15 cellular contexts compared by ENCODE assay signal in genomic region chr16:20734782-20735181, GRCh38. TPM values are rescaled to one million over a fixed set of nuclear protein-coding genes. Genes with fewer than 3 reads are reported as not detected.
DNase-seq lines count a peak whose midpoint lies in the region; ATAC-seq, FAIRE-seq and TF ChIP-seq lines count a peak whose summit lies in the region.
"Had no signal": no experiment of that assay in that cellular context is flagged by ENCODE, and none has a peak within 500 bp of the region (broad histone marks: within the 10 kb centered on the region; RNA-seq: fewer than 3 reads in every experiment).

No MANE protein-coding gene starts in this region.

- no peak for FAIRE-seq in HepG2 (lab: Jason Lieb, UNC)
- FAIRE-seq: H1 had no signal

- ATAC-seq in HepG2: no peak
- no peak for ATAC-seq in right lobe of liver
- ATAC-seq: CD8-positive, alpha-beta T cell had no signal

- WGBS in HepG2 (ENCODE audit: low lambda C conversion rate): 88% methylated on average over 3 of the region's 3 CpGs
- WGBS in right lobe of liver (ENCODE audit: insufficient coverage, low coverage, low lambda C conversion rate, missing lambda C conversion rate): 71% methylated on average over 3 of the region's 3 CpGs
- WGBS in SK-N-SH (ENCODE audit: low lambda C conversion rate): 81% methylated on average over 3 of the region's 3 CpGs

- H3K27ac Mint-ChIP-seq in progenitor cell of endocrine pancreas: peak overlapping the region; percentile 37
- H3K27ac Mint-ChIP-seq: B cell; CD8-positive, alpha-beta T cell; HFFc6 had no signal

- no peak overlapping the region for H3K4me2 ChIP-seq in HepG2 (ENCODE audit: low read depth, low read length)
- H3K4me2 ChIP-seq in SK-N-SH: no peak overlapping the region

- peaks cover 29 to 54% of the 10 kb centered on the region in 2 experiments for H3K36me3 ChIP-seq in HepG2 (replicated peaks in 1 of 2; ENCODE audit: control insufficient read depth in 1 of 2, insufficient read depth in 2 of 2, low read length in 2 of 2)
- peaks cover 0 to 36% (median 15%) of the 10 kb centered on the region in 4 donors for H3K36me3 ChIP-seq in right lobe of liver
- H3K36me3 ChIP-seq in SK-N-SH (replicated peaks in 1 of 2; ENCODE audit: control insufficient read depth in 1 of 2, insufficient read depth in 2 of 2, low read length in 1 of 2): peaks cover 53 to 55% of the 10 kb centered on the region in 2 experiments
- H3K36me3 ChIP-seq in left ventricle myocardium inferior: peaks cover 50% of the 10 kb centered on the region

- no peaks in the 10 kb centered on the region for H3K9me2 ChIP-seq in SK-N-SH

- H3K27ac ChIP-seq in HepG2 (ENCODE audit: extremely low read length, insufficient read depth, low read length) (no peak overlapping the region), right lobe of liver (no peak overlapping the region), epithelial cell of prostate (peak overlapping the region; percentile 76), SK-N-SH (ENCODE audit: low read depth in 2 of 2, low read length in 1 of 2) (no peak overlapping the region), left ventricle myocardium inferior (replicated peaks) (no peak overlapping the region)

- no peak for TF ChIP-seq CTCF in HepG2 (CRISPR knock-in tag; IDR thresholded peaks at IDR 0.05)
- no peak for TF ChIP-seq CTCF in right lobe of liver (IDR thresholded peaks at IDR 0.05)
- TF ChIP-seq CTCF in progenitor cell of endocrine pancreas (IDR thresholded peaks at IDR 0.05; ENCODE audit: unreplicated experiment): no peak
- no peak for TF ChIP-seq CTCF in SK-N-SH (IDR thresholded peaks at IDR 0.05)
- TF ChIP-seq CTCF in left ventricle myocardium inferior (IDR thresholded peaks at IDR 0.05; ENCODE audit: borderline replicate concordance): no peak

- POLR2A ChIA-PET in HepG2 (lab: Yijun Ruan, JAX): no interaction called here
- POLR2A ChIA-PET in SK-N-SH (lab: Yijun Ruan, JAX): no interaction called here

- H3K4me1 Mint-ChIP-seq in progenitor cell of endocrine pancreas (ENCODE audit: low read depth): peaks cover 10% of the 10 kb centered on the region

- in situ Hi-C loops in HepG2 (cut with HindIII; ENCODE audit: extremely low pct_ligation_motif_present, low pct_unique_long_range_greater_than_20kb): no loop called here

- H3K79me2 ChIP-seq in HepG2 (ENCODE audit: insufficient read depth, low read length): peaks cover 14% of the 10 kb centered on the region
- H3K79me2 ChIP-seq in SK-N-SH (ENCODE audit: insufficient read depth): peaks cover 30% of the 10 kb centered on the region

- TF ChIP-seq RAD21 in HepG2 (CRISPR knock-in tag; IDR thresholded peaks at IDR 0.05) (no peak), SK-N-SH (IDR thresholded peaks at IDR 0.05; ENCODE audit: low read length) (no peak)

- BruUV-seq in HepG2 (replicated peaks; lab: Mats Ljungman, UMichigan): no TSS peak

- no peak overlapping the region for H3K9ac ChIP-seq in HepG2 (ENCODE audit: insufficient read depth, low read depth, low read length)
- H3K9ac ChIP-seq in SK-N-SH: no peak overlapping the region

- CTCF ChIA-PET in HepG2 (lab: Yijun Ruan, JAX; ENCODE audit: low intra/inter-chr PET ratio, low total read pairs): no interaction called here
- CTCF ChIA-PET in SK-N-SH (lab: Yijun Ruan, JAX): no interaction called here

- peaks cover 23% of the 10 kb centered on the region for H3K36me3 Mint-ChIP-seq in progenitor cell of endocrine pancreas (ENCODE audit: insufficient read depth)

- TF ChIP-seq EP300 in HepG2 (IDR thresholded peaks at IDR 0.05; ENCODE audit: low read depth in 2 of 2, low read length in 2 of 2) (no peak), HepG2 (CRISPR knock-in tag; IDR thresholded peaks at IDR 0.05; ENCODE audit: borderline replicate concordance) (no peak), SK-N-SH (IDR thresholded peaks at IDR 0.05; ENCODE audit: borderline replicate concordance in 1 of 2, low read depth in 1 of 2, low read length in 1 of 2) (no peak)

- H3K9me3 ChIP-seq in HepG2 (ENCODE audit: low read length) (no peaks in the 10 kb centered on the region), right lobe of liver (no peaks in the 10 kb centered on the region), SK-N-SH (no peaks in the 10 kb centered on the region), left ventricle myocardium inferior (replicated peaks) (no peaks in the 10 kb centered on the region)

- no peaks in the 10 kb centered on the region for H3K27me3 ChIP-seq in HepG2 (ENCODE audit: control insufficient read depth in 1 of 2, insufficient read depth in 2 of 2, low read length in 2 of 2)
- no peaks in the 10 kb centered on the region for H3K27me3 ChIP-seq in right lobe of liver
- no peaks in the 10 kb centered on the region for H3K27me3 ChIP-seq in SK-N-SH (ENCODE audit: insufficient read depth)
- no peaks in the 10 kb centered on the region for H3K27me3 ChIP-seq in left ventricle myocardium inferior (ENCODE audit: low read depth)

- H3K9me3 Mint-ChIP-seq in progenitor cell of endocrine pancreas (ENCODE audit: low read depth): no peaks in the 10 kb centered on the region
- H3K9me3 Mint-ChIP-seq: CD8-positive, alpha-beta T cell; HFFc6 had no signal

- H4K20me1 ChIP-seq in HepG2 (ENCODE audit: insufficient read depth, low read length): peaks cover 5% of the 10 kb centered on the region; the same call in 1 of the 2 replicates
- H4K20me1 ChIP-seq in SK-N-SH (ENCODE audit: insufficient read depth): peaks cover 39% of the 10 kb centered on the region

- H3K27me3 Mint-ChIP-seq in progenitor cell of endocrine pancreas: no peaks in the 10 kb centered on the region
- H3K27me3 Mint-ChIP-seq: B cell had no signal

- intact Hi-C loops in HepG2 (cut with micrococcal nuclease; ENCODE audit: unreplicated experiment) (no loop called here), right lobe of liver (cut with DNase I) (no loop called here), left ventricle myocardium inferior (cut with micrococcal nuclease) (no loop called here)

- H2AFZ ChIP-seq in HepG2 (ENCODE audit: low read length) (no peak overlapping the region), SK-N-SH (ENCODE audit: low read depth) (no peak overlapping the region)

- TF ChIP-seq POLR2A in HepG2 (IDR thresholded peaks at IDR 0.05; ENCODE audit: insufficient read depth in 1 of 2, low read depth in 2 of 2, low read length in 2 of 2) (no peak), right lobe of liver (IDR thresholded peaks at IDR 0.05) (no peak)

- H3K4me3 Mint-ChIP-seq in progenitor cell of endocrine pancreas (ENCODE audit: low read depth): no peak overlapping the region
- H3K4me3 Mint-ChIP-seq: B cell; CD8-positive, alpha-beta T cell; HFFc6 had no signal

- H3K4me1 ChIP-seq in HepG2 (ENCODE audit: insufficient read depth, low read length): peaks cover 3% of the 10 kb centered on the region
- peaks cover 0 to 6% (median 0%) of the 10 kb centered on the region in 4 donors for H3K4me1 ChIP-seq in right lobe of liver
- H3K4me1 ChIP-seq in SK-N-SH (ENCODE audit: control insufficient read depth in 1 of 2, insufficient read depth in 2 of 2, low read depth in 1 of 2, low read length in 1 of 2): no peaks in the 10 kb centered on the region; a peak in 1 of 4 replicates
- H3K4me1 ChIP-seq in left ventricle myocardium inferior: peaks cover 26% of the 10 kb centered on the region

- no peak overlapping the region for H3K4me3 ChIP-seq in HepG2 (replicated peaks in 1 of 3; ENCODE audit: insufficient read depth in 1 of 3, low read depth in 2 of 3, low read length in 3 of 3)
- H3K4me3 ChIP-seq in right lobe of liver: no peak overlapping the region
- no peak overlapping the region for H3K4me3 ChIP-seq in SK-N-SH (ENCODE audit: low read depth in 2 of 2, low read length in 1 of 2)
- H3K4me3 ChIP-seq in left ventricle myocardium inferior: no peak overlapping the region

- no peaks in the 10 kb centered on the region for H3F3A ChIP-seq in SK-N-SH (replicated peaks; ENCODE audit: insufficient read depth)

- DNase-seq in HepG2 (ENCODE audit: low spot score): no peak
- DNase-seq in right lobe of liver: no peak
- DNase-seq in epithelial cell of prostate (ENCODE audit: low read depth, low spot score): no peak
- no peak for DNase-seq in progenitor cell of endocrine pancreas (ENCODE audit: low spot score, unreplicated experiment)
- DNase-seq in SK-N-SH: no peak
- DNase-seq in left ventricle myocardium inferior: no peak
- DNase-seq in iPS-NIHi11 (ENCODE audit: low spot score): no peak
- DNase-seq: CD8-positive, alpha-beta T cell; HFFc6; KG1; NCI-H1092; NCI-H1694 had no signal

RNA-seq across cellular contexts. Expression of gene THUMPD1, which starts 6.8 kb away (rescaled TPM):
- total RNA-seq in HepG2 (2016; rRNA removed; fragmentation: Illumina TruSeq; extraction: Trizol) (69.1 and 102 TPM in 2 replicates), right lobe of liver (10 to 100 TPM; 13.5 to 26.4 (median 16.5) TPM), progenitor cell of endocrine pancreas (36.5 and 36.8 TPM in 2 replicates), left ventricle myocardium inferior (18.3 TPM)
- 4.6 and 6.7 TPM in 2 replicates for total RNA-seq in HepG2 (2016; cell fraction: cytosol; rRNA removed; fragmentation: Illumina TruSeq; extraction: Trizol; ENCODE audit: low read depth)
- 71.0 and 103 TPM in 2 replicates for total RNA-seq in HepG2 (2016; cell fraction: insoluble cytoplasmic fraction; rRNA removed; fragmentation: Illumina TruSeq; extraction: Trizol)
- total RNA-seq in HepG2 (2016; cell fraction: membrane; rRNA removed; fragmentation: Illumina TruSeq; extraction: Trizol): 19.1 and 23.2 TPM in 2 replicates
- total RNA-seq in HepG2 (2016; cell fraction: nucleus; rRNA removed; fragmentation: Illumina TruSeq; extraction: Trizol): 67.8 and 71.7 TPM in 2 replicates
- polyA plus RNA-seq in HepG2 (2011; rRNA removed) (20.8 and 22.7 TPM in 2 replicates), SK-N-SH (2012; rRNA removed) (20.0 and 24.8 TPM in 2 replicates)
- polyA plus RNA-seq in HepG2 (2011; cell fraction: cytosol; rRNA removed): 23.4 and 44.4 TPM in 2 replicates
- 80.0 and 102 TPM in 2 replicates for polyA plus RNA-seq in HepG2 (2011; cell fraction: nucleus; rRNA removed)
- polyA plus RNA-seq in HepG2 (2012): 29.3 and 38.3 TPM in 2 replicates
- polyA plus RNA-seq in HepG2 (2016; cell fraction: cytosol; fragmentation: Illumina TruSeq; extraction: Trizol; ENCODE audit: low read depth): 1.6 and 2.0 TPM in 2 replicates
- 67.9 and 69.4 TPM in 2 replicates for polyA plus RNA-seq in HepG2 (2016; cell fraction: insoluble cytoplasmic fraction; fragmentation: Illumina TruSeq; extraction: Trizol; ENCODE audit: low read depth)
- polyA plus RNA-seq in HepG2 (2016; cell fraction: membrane; fragmentation: Illumina TruSeq; extraction: Trizol; ENCODE audit: low read depth): 6.6 and 7.6 TPM in 2 replicates
- 48.7 and 49.4 TPM in 2 replicates for polyA plus RNA-seq in HepG2 (2016; cell fraction: nucleus; fragmentation: Illumina TruSeq; extraction: Trizol; ENCODE audit: insufficient read depth, low read depth)
- polyA minus RNA-seq in HepG2 (2011; rRNA and poly(A)+ RNA removed; ENCODE audit: low replicate concordance): 22.2 and 83.8 TPM in 2 replicates
- polyA minus RNA-seq in HepG2 (2011; cell fraction: cytosol; rRNA and poly(A)+ RNA removed): 34.7 and 43.5 TPM in 2 replicates
- 128 and 146 TPM in 2 replicates for polyA minus RNA-seq in HepG2 (2011; cell fraction: nucleus; rRNA and poly(A)+ RNA removed)
- 13.0 and 15.5 TPM in 2 replicates for polyA plus RNA-seq in SK-N-SH (2012; cell fraction: cytosol; rRNA removed)
- 30.8 and 33.1 TPM in 2 replicates for polyA plus RNA-seq in SK-N-SH (2012; cell fraction: nucleus; rRNA removed)

RNA-seq across cellular contexts. Expression of gene ACSM3, which starts 29.0 kb away (rescaled TPM):
- total RNA-seq in HepG2 (2016; rRNA removed; fragmentation: Illumina TruSeq; extraction: Trizol): 108 and 125 TPM in 2 replicates
- 16.9 and 17.5 TPM in 2 replicates for total RNA-seq in HepG2 (2016; cell fraction: cytosol; rRNA removed; fragmentation: Illumina TruSeq; extraction: Trizol; ENCODE audit: low read depth)
- total RNA-seq in HepG2 (2016; cell fraction: insoluble cytoplasmic fraction; rRNA removed; fragmentation: Illumina TruSeq; extraction: Trizol): 103 and 128 TPM in 2 replicates
- total RNA-seq in HepG2 (2016; cell fraction: membrane; rRNA removed; fragmentation: Illumina TruSeq; extraction: Trizol): 55.2 and 56.2 TPM in 2 replicates
- total RNA-seq in HepG2 (2016; cell fraction: nucleus; rRNA removed; fragmentation: Illumina TruSeq; extraction: Trizol): 194 and 207 TPM in 2 replicates
- polyA plus RNA-seq in HepG2 (2011; rRNA removed): 74.0 and 84.3 TPM in 2 replicates
- 50.4 and 63.7 TPM in 2 replicates for polyA plus RNA-seq in HepG2 (2011; cell fraction: cytosol; rRNA removed)
- polyA plus RNA-seq in HepG2 (2011; cell fraction: nucleus; rRNA removed): 123 and 153 TPM in 2 replicates
- 99.7 and 110 TPM in 2 replicates for polyA plus RNA-seq in HepG2 (2012)
- 14.1 and 15.2 TPM in 2 replicates for polyA plus RNA-seq in HepG2 (2016; cell fraction: cytosol; fragmentation: Illumina TruSeq; extraction: Trizol; ENCODE audit: low read depth)
- polyA plus RNA-seq in HepG2 (2016; cell fraction: insoluble cytoplasmic fraction; fragmentation: Illumina TruSeq; extraction: Trizol; ENCODE audit: low read depth): 156 and 162 TPM in 2 replicates
- 43.7 and 47.6 TPM in 2 replicates for polyA plus RNA-seq in HepG2 (2016; cell fraction: membrane; fragmentation: Illumina TruSeq; extraction: Trizol; ENCODE audit: low read depth)
- polyA plus RNA-seq in HepG2 (2016; cell fraction: nucleus; fragmentation: Illumina TruSeq; extraction: Trizol; ENCODE audit: insufficient read depth, low read depth): 215 and 247 TPM in 2 replicates
- polyA minus RNA-seq in HepG2 (2011; rRNA and poly(A)+ RNA removed; ENCODE audit: low replicate concordance): 0.82 and 141 TPM in 2 replicates
- polyA minus RNA-seq in HepG2 (2011; cell fraction: cytosol; rRNA and poly(A)+ RNA removed): 18.3 and 32.4 TPM in 2 replicates
- polyA minus RNA-seq in HepG2 (2011; cell fraction: nucleus; rRNA and poly(A)+ RNA removed): 204 and 288 TPM in 2 replicates
- 100 to 1,000 TPM in 1 of 6 experiments, 10 to 100 TPM in 5; 24.5 to 109 (median 57.9) TPM for total RNA-seq in right lobe of liver
- total RNA-seq in progenitor cell of endocrine pancreas: 119 and 131 TPM in 2 replicates
- 0.44 and 0.80 TPM in 2 replicates for polyA plus RNA-seq in SK-N-SH (2012; rRNA removed)
- 0.81 and 0.89 TPM in 2 replicates for polyA plus RNA-seq in SK-N-SH (2012; cell fraction: cytosol; rRNA removed)
- polyA plus RNA-seq in SK-N-SH (2012; cell fraction: nucleus; rRNA removed): 0.38 and 0.42 TPM in 2 replicates
- total RNA-seq in left ventricle myocardium inferior: 10.0 TPM

RNA-seq across cellular contexts. Expression of gene ACSM1, which starts 37.3 kb away (rescaled TPM):
- 0.71 and 1.1 TPM in 2 replicates for total RNA-seq in HepG2 (2016; rRNA removed; fragmentation: Illumina TruSeq; extraction: Trizol)
- total RNA-seq in HepG2 (2016; cell fraction: cytosol; rRNA removed; fragmentation: Illumina TruSeq; extraction: Trizol; ENCODE audit: low read depth): 0.26 and 0.91 TPM in 2 replicates
- total RNA-seq in HepG2 (2016; cell fraction: insoluble cytoplasmic fraction; rRNA removed; fragmentation: Illumina TruSeq; extraction: Trizol): 0.80 and 0.82 TPM in 2 replicates
- 0.69 and 0.80 TPM in 2 replicates for total RNA-seq in HepG2 (2016; cell fraction: membrane; rRNA removed; fragmentation: Illumina TruSeq; extraction: Trizol)
- 1.1 and 1.6 TPM in 2 replicates for total RNA-seq in HepG2 (2016; cell fraction: nucleus; rRNA removed; fragmentation: Illumina TruSeq; extraction: Trizol)
- 0.73 and 0.77 TPM in 2 replicates for polyA plus RNA-seq in HepG2 (2011; rRNA removed)
- polyA plus RNA-seq in HepG2 (2011; cell fraction: cytosol; rRNA removed): 0.44 and 0.97 TPM in 2 replicates
- polyA plus RNA-seq in HepG2 (2011; cell fraction: nucleus; rRNA removed): 0.40 and 1.1 TPM in 2 replicates
- 0.68 and 0.71 TPM in 2 replicates for polyA plus RNA-seq in HepG2 (2012)
- 0.17 and 0.42 TPM in 2 replicates for polyA plus RNA-seq in HepG2 (2016; cell fraction: cytosol; fragmentation: Illumina TruSeq; extraction: Trizol; ENCODE audit: low read depth)
- polyA plus RNA-seq in HepG2 (2016; cell fraction: insoluble cytoplasmic fraction; fragmentation: Illumina TruSeq; extraction: Trizol; ENCODE audit: low read depth): 0.75 and 0.91 TPM in 2 replicates
- 0.35 and 0.45 TPM in 2 replicates for polyA plus RNA-seq in HepG2 (2016; cell fraction: membrane; fragmentation: Illumina TruSeq; extraction: Trizol; ENCODE audit: low read depth)
- 0.93 and 1.4 TPM in 2 replicates for polyA plus RNA-seq in HepG2 (2016; cell fraction: nucleus; fragmentation: Illumina TruSeq; extraction: Trizol; ENCODE audit: insufficient read depth, low read depth)
- 0.84 TPM in 1 of 2 replicates, not detected in the other for polyA minus RNA-seq in HepG2 (2011; rRNA and poly(A)+ RNA removed; ENCODE audit: low replicate concordance)
- 0.30 TPM in 1 of 2 replicates, not detected in the other for polyA minus RNA-seq in HepG2 (2011; cell fraction: cytosol; rRNA and poly(A)+ RNA removed)
- 0.77 and 0.87 TPM in 2 replicates for polyA minus RNA-seq in HepG2 (2011; cell fraction: nucleus; rRNA and poly(A)+ RNA removed)
- 10 to 100 TPM in 1 of 6 experiments, 1 to 10 TPM in 4, under 1 TPM in 1; 0.90 to 11.1 (median 1.6) TPM for total RNA-seq in right lobe of liver
- total RNA-seq in progenitor cell of endocrine pancreas: 0.29 and 0.62 TPM in 2 replicates
- not detected in 2 replicates for polyA plus RNA-seq in SK-N-SH (2012; rRNA removed)
- polyA plus RNA-seq in SK-N-SH (2012; cell fraction: cytosol; rRNA removed): not detected in 2 replicates
- not detected in 2 replicates for polyA plus RNA-seq in SK-N-SH (2012; cell fraction: nucleus; rRNA removed)
- 0.27 TPM for total RNA-seq in left ventricle myocardium inferior
- total RNA-seq: H1, HFFc6, M059J had no signal
